16 cellular contexts compared by ENCODE assay signal in genomic region chr13:24617394-24618218, GRCh38.
DNase-seq lines count a peak whose midpoint lies in the region; TF ChIP-seq lines count a peak whose summit lies in the region.
"Had no signal": no experiment of that assay in that cellular context is flagged by ENCODE, and none has a peak within 500 bp of the region (broad histone marks: within the 10 kb centered on the region; RNA-seq: fewer than 3 reads in every experiment).

No MANE protein-coding gene starts in this region.

- no peak overlapping the region for H2BK5ac ChIP-seq in neuronal stem cell (ENCODE audit: low read length)

- H3K27me3 Mint-ChIP-seq in activated CD4-positive, alpha-beta T cell treated with anti-CD3 and anti-CD28 coated beads, Interleukin-2, amount 10 ng/mL, durations not matched to agents 24 days and 14 days: no peaks in the 10 kb centered on the region
- H3K27me3 Mint-ChIP-seq in IgD-negative memory B cell: no peaks in the 10 kb centered on the region
- H3K27me3 Mint-ChIP-seq in activated naive CD8-positive, alpha-beta T cell: no peaks in the 10 kb centered on the region

- H3K36me3 Mint-ChIP-seq in activated CD4-positive, alpha-beta T cell treated with anti-CD3 and anti-CD28 coated beads, Interleukin-2, amount 10 ng/mL, durations not matched to agents 24 days and 14 days (ENCODE audit: low read depth): peaks cover 3% of the 10 kb centered on the region
- no peaks in the 10 kb centered on the region for H3K36me3 Mint-ChIP-seq in IgD-negative memory B cell
- H3K36me3 Mint-ChIP-seq in activated naive CD8-positive, alpha-beta T cell: peaks cover 2% of the 10 kb centered on the region

- no peak for DNase-seq in activated CD4-positive, alpha-beta T cell treated with anti-CD3 and anti-CD28 coated beads, Interleukin-2, amount 10 ng/mL, durations not matched to agents 24 days and 14 days
- DNase-seq in activated CD4-positive, alpha-beta T cell treated with anti-CD3 and anti-CD28 coated beads, Interleukin-2, amount 50 U/mL, for 1 hour: no peak
- no peak for DNase-seq in neuronal stem cell (ENCODE audit: low spot score)
- DNase-seq in esophagus muscularis mucosa (ENCODE audit: extremely low spot score): no peak
- no peak for DNase-seq in stimulated activated naive CD4-positive, alpha-beta T cell treated with Interleukin-2 at 50 U/mL for 16 hours (lab: John Stamatoyannopoulos, UW)
- DNase-seq in WERI-Rb-1: no peak
- DNase-seq: dermis blood vessel endothelial cell, hypothalamus, left colon, NCI-H1694 treated with DMSO at 0.1 percent for 48 hours, NCI-H510A had no signal

- H3K4me2 ChIP-seq in neuronal stem cell (ENCODE audit: insufficient read depth, low read length, poor library complexity, severe bottlenecking): no peak overlapping the region
- H3K4me2 ChIP-seq: A549, PC-9 had no signal

- H4K91ac ChIP-seq in neuronal stem cell (ENCODE audit: low read depth, low read length, poor library complexity): no peak overlapping the region

- H3K4me3 ChIP-seq in neuronal stem cell (ENCODE audit: low read length in 2 of 2) (no peak overlapping the region), esophagus muscularis mucosa (no peak overlapping the region), WERI-Rb-1 (ENCODE audit: low read depth, low read length) (no peak overlapping the region)
- H3K4me3 ChIP-seq: A549, PC-9, prostate gland had no signal

- H2AFZ ChIP-seq in neuronal stem cell (ENCODE audit: low read length): peak overlapping the region; percentile 78
- H2AFZ ChIP-seq: PC-9 had no signal

- H3K27ac ChIP-seq in neuronal stem cell (replicated peaks; ENCODE audit: low read length): no peak overlapping the region
- no peak overlapping the region for H3K27ac ChIP-seq in esophagus muscularis mucosa (replicated peaks in 1 of 4)
- H3K27ac ChIP-seq in WERI-Rb-1: no peak overlapping the region
- H3K27ac ChIP-seq: A549, PC-9, prostate gland had no signal

- H3K18ac ChIP-seq in neuronal stem cell (ENCODE audit: low read length): peak overlapping the region; percentile 35

- no CpG with 5 or more reads among the region's 13 CpGs for WGBS in neuronal stem cell (ENCODE audit: extremely low coverage in 2 of 2, insufficient read length in 2 of 2, insufficient replicate concordance in 1 of 2), 2 donors
- WGBS in esophagus muscularis mucosa: 81% methylated on average over 13 of the region's 13 CpGs

- no peak for TF ChIP-seq EP300 in esophagus muscularis mucosa (IDR thresholded peaks at IDR 0.05)

- no peak overlapping the region for H2BK12ac ChIP-seq in neuronal stem cell (ENCODE audit: low read length)

- H3K79me1 ChIP-seq in neuronal stem cell (ENCODE audit: low read depth, low read length): no peaks in the 10 kb centered on the region

- H3K4me3 Mint-ChIP-seq in activated CD4-positive, alpha-beta T cell treated with anti-CD3 and anti-CD28 coated beads, Interleukin-2, amount 10 ng/mL, durations not matched to agents 24 days and 14 days: no peak overlapping the region
- peak overlapping the region in 1 of 4 donors; percentile 66 for H3K4me3 Mint-ChIP-seq in IgD-negative memory B cell
- no peak overlapping the region for H3K4me3 Mint-ChIP-seq in activated naive CD8-positive, alpha-beta T cell

- H3K14ac ChIP-seq in neuronal stem cell (ENCODE audit: low read length): no peak overlapping the region

- H3K36me3 ChIP-seq in neuronal stem cell (replicated peaks in 1 of 2; ENCODE audit: control insufficient read depth in 2 of 2, insufficient read depth in 2 of 2, low read length in 2 of 2) (no peaks in the 10 kb centered on the region), esophagus muscularis mucosa (no peaks in the 10 kb centered on the region), WERI-Rb-1 (no peaks in the 10 kb centered on the region)
- H3K36me3 ChIP-seq: prostate gland had no signal

- H3K23ac ChIP-seq in neuronal stem cell (ENCODE audit: low read depth, low read length, poor library complexity): no peak overlapping the region

- no peaks in the 10 kb centered on the region for H3K9me3 Mint-ChIP-seq in activated CD4-positive, alpha-beta T cell treated with anti-CD3 and anti-CD28 coated beads, Interleukin-2, amount 10 ng/mL, durations not matched to agents 24 days and 14 days
- peaks cover 0 to 2% (median 0%) of the 10 kb centered on the region in 3 donors for H3K9me3 Mint-ChIP-seq in IgD-negative memory B cell
- no peaks in the 10 kb centered on the region for H3K9me3 Mint-ChIP-seq in activated naive CD8-positive, alpha-beta T cell (ENCODE audit: low read depth)

- TF ChIP-seq CTCF in esophagus muscularis mucosa (IDR thresholded peaks at IDR 0.05) (no peak), WERI-Rb-1 (IDR thresholded peaks at IDR 0.05; ENCODE audit: low read depth, low read length) (no peak)

- H3K9ac ChIP-seq in neuronal stem cell (ENCODE audit: low read depth, low read length, poor library complexity): no peak overlapping the region

- peaks cover 28% of the 10 kb centered on the region for H3K4me1 Mint-ChIP-seq in activated CD4-positive, alpha-beta T cell treated with anti-CD3 and anti-CD28 coated beads, Interleukin-2, amount 10 ng/mL, durations not matched to agents 24 days and 14 days
- peaks cover 14 to 22% (median 14%) of the 10 kb centered on the region in 3 donors for H3K4me1 Mint-ChIP-seq in IgD-negative memory B cell
- H3K4me1 Mint-ChIP-seq in activated naive CD8-positive, alpha-beta T cell (ENCODE audit: low read depth): peaks cover 36% of the 10 kb centered on the region

- H2BK15ac ChIP-seq in neuronal stem cell (ENCODE audit: low read length): no peak overlapping the region

- H2AK5ac ChIP-seq in neuronal stem cell (ENCODE audit: low read depth, low read length): no peak overlapping the region

- H3K9me3 ChIP-seq in neuronal stem cell (replicated peaks in 1 of 2; ENCODE audit: control insufficient read depth in 2 of 2, insufficient read depth in 1 of 2, low read depth in 1 of 2, low read length in 2 of 2) (no peaks in the 10 kb centered on the region), esophagus muscularis mucosa (no peaks in the 10 kb centered on the region), WERI-Rb-1 (ENCODE audit: severe bottlenecking) (no peaks in the 10 kb centered on the region)
- H3K9me3 ChIP-seq: A549, prostate gland had no signal

- H2BK120ac ChIP-seq in neuronal stem cell (ENCODE audit: low read depth, low read length): no peak overlapping the region

- peaks cover 0 to 12% of the 10 kb centered on the region in 2 donors for H3K4me1 ChIP-seq in neuronal stem cell (ENCODE audit: control insufficient read depth in 2 of 2, insufficient read depth in 1 of 2, low read depth in 1 of 2, low read length in 2 of 2)
- H3K4me1 ChIP-seq in esophagus muscularis mucosa: no peaks in the 10 kb centered on the region
- H3K4me1 ChIP-seq: A549, prostate gland had no signal

- intact Hi-C loops in activated CD4-positive, alpha-beta T cell treated with anti-CD3 and anti-CD28 coated beads, Interleukin-2, amount 10 ng/mL, durations not matched to agents 24 days and 14 days (cut with micrococcal nuclease): loop anchor here (1.0 kb wide), 1 partner anchor 106 kb away; no protein-coding TSS in a partner anchor
- intact Hi-C loops in esophagus muscularis mucosa (cut with DNase I): no loop called here

- TF ChIP-seq POLR2A in esophagus muscularis mucosa (IDR thresholded peaks at IDR 0.05; ENCODE audit: low read depth): no peak

- H3K27me3 ChIP-seq in neuronal stem cell (ENCODE audit: control insufficient read depth in 3 of 3, insufficient read depth in 3 of 3, low read depth in 1 of 3, low read length in 3 of 3) (no peaks in the 10 kb centered on the region), esophagus muscularis mucosa (no peaks in the 10 kb centered on the region), WERI-Rb-1 (ENCODE audit: insufficient read depth, low read depth, severe bottlenecking) (no peaks in the 10 kb centered on the region)

- H4K8ac ChIP-seq in neuronal stem cell (ENCODE audit: low read depth, low read length): no peak overlapping the region

- no peak overlapping the region for H3K4ac ChIP-seq in neuronal stem cell (ENCODE audit: low read length)

- peak overlapping the region; percentile 85 for H3K27ac Mint-ChIP-seq in activated CD4-positive, alpha-beta T cell treated with anti-CD3 and anti-CD28 coated beads, Interleukin-2, amount 10 ng/mL, durations not matched to agents 24 days and 14 days
- H3K27ac Mint-ChIP-seq in IgD-negative memory B cell: peak overlapping the region; percentile 74 to 97 (median 91)
- H3K27ac Mint-ChIP-seq in activated naive CD8-positive, alpha-beta T cell: peak overlapping the region; percentile 93
